In the genomic region with DNA sequence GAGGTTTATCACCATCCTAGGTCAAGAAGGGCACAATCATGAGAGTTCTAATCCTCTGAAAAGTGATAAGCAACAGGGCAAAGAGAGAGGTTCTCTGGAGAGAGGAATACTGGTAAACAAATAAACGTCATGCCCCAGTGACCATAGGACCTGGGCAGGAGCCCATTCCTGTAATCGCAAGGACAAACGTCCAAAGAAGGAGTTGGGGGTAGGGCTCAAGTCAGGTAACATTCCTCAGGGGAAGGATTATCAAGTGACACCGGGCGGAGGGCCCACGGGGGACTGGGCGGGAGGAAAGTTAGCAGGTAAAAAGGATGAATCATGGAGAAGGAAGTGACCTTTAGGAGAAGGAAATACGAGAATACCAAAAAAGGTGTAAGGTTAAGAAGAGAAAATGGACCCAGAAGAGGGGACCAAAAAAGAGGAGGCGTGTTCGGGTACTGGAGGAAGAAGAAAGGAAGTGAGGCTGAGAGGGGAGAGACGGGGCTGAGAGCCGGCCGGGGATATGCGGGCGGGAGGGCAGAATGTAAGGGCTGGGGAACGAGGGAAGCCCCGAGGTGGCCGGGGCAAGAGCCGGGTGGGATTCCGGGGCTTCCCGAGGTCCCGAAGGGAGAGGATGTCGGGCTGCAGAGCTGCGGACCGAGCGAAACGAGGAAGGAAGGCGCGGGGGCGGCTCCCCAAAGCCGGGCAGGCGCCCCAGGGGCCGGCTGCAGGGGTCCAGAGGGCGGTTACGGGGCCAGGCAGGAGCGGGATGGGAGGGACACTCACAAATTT, we compare ENCODE assay signal across 8 cellular contexts.
DNase-seq lines count a peak whose midpoint lies in the region; ATAC-seq and TF ChIP-seq lines count a peak whose summit lies in the region.

No MANE protein-coding gene starts in this region.

- peak; percentile 34 for ATAC-seq in GM21619 (IDR thresholded peaks at IDR 0.05; ENCODE audit: unreplicated experiment)

- H3K27me3 ChIP-seq in SU-DHL-6 (ENCODE audit: low read length) (no peaks in the 10 kb centered on the region), iPS-18a (ENCODE audit: control insufficient read depth, insufficient read depth, low read length) (no peaks in the 10 kb centered on the region)

- TF ChIP-seq CTCF in SU-DHL-6 (IDR thresholded peaks at IDR 0.05; ENCODE audit: insufficient read depth, low read length, poor library complexity, severe bottlenecking): no peak

- peaks cover 18% of the 10 kb centered on the region for H4K20me1 ChIP-seq in SU-DHL-6 (ENCODE audit: low read depth, low read length)

- peak overlapping the region; percentile 81 for H3K4me2 ChIP-seq in SU-DHL-6 (ENCODE audit: low read depth, low read length, poor library complexity, severe bottlenecking)

- peaks cover 48% of the 10 kb centered on the region for H3K79me2 ChIP-seq in SU-DHL-6 (ENCODE audit: insufficient read depth, low read length)

- H3K4me3 ChIP-seq in SU-DHL-6 (ENCODE audit: insufficient read depth, low read length, poor library complexity, severe bottlenecking) (peak overlapping the region; percentile 97), iPS-18a (ENCODE audit: low read length) (peak overlapping the region; percentile 79)

- H2AFZ ChIP-seq in SU-DHL-6 (ENCODE audit: low read depth, low read length, severe bottlenecking): peak overlapping the region; percentile 38

- H3K27ac ChIP-seq in SU-DHL-6 (ENCODE audit: low read depth, low read length): peak overlapping the region; percentile 48
- peak overlapping the region; percentile 11 for H3K27ac ChIP-seq in iPS-18a (ENCODE audit: low read length)

- H3F3A ChIP-seq in SU-DHL-6 (ENCODE audit: insufficient read depth): peaks cover 26% of the 10 kb centered on the region

- H3K9me2 ChIP-seq in SU-DHL-6 (replicated peaks; ENCODE audit: insufficient read depth, low read length): no peaks in the 10 kb centered on the region

- H3K36me3 ChIP-seq in ES-I3 (ENCODE audit: insufficient read depth, low read length) (peaks cover 6% of the 10 kb centered on the region), SU-DHL-6 (ENCODE audit: low read length) (peaks cover 9% of the 10 kb centered on the region; the same call in 1 of the 2 replicates), iPS-18a (ENCODE audit: control insufficient read depth, low read depth, low read length) (peaks cover 21% of the 10 kb centered on the region)

- H3K9ac ChIP-seq in ES-I3 (ENCODE audit: low read depth, low read length): peak overlapping the region; percentile 98
- H3K9ac ChIP-seq in SU-DHL-6 (ENCODE audit: low read length): peak overlapping the region; percentile 96
- H3K9ac ChIP-seq in iPS-18a (ENCODE audit: low read length): peak overlapping the region; percentile 90

- H3K9me3 ChIP-seq in ES-I3 (ENCODE audit: control insufficient read depth, insufficient read depth, low read length) (no peaks in the 10 kb centered on the region), SU-DHL-6 (ENCODE audit: insufficient read depth, low read length) (no peaks in the 10 kb centered on the region), iPS-18a (ENCODE audit: control insufficient read depth, low read depth, low read length) (no peaks in the 10 kb centered on the region)

- peaks cover 21% of the 10 kb centered on the region for H3K4me1 ChIP-seq in ES-I3 (ENCODE audit: insufficient read depth, low read length)
- peaks cover 19% of the 10 kb centered on the region for H3K4me1 ChIP-seq in iPS-18a (ENCODE audit: control insufficient read depth, low read depth, low read length)

- peak; percentile 55 for DNase-seq in HuH-7.5 (ENCODE audit: low spot score)
- peak; percentile 64 for DNase-seq in astrocyte of the hippocampus (ENCODE audit: low read depth, low spot score)
- DNase-seq in stimulated activated CD4-positive, alpha-beta T cell treated with anti-CD3 and anti-CD28 coated beads, Interleukin-12 subunit alpha, Interleukin-12 subunit beta, amount 100 ng/mL, for 24 hours (ENCODE audit: low read depth in 2 of 2): peak; percentile 39 to 66
- DNase-seq in GM19240 (ENCODE audit: insufficient read length, low spot score): no peak
